ENCODE assay signal across 13 cellular contexts in genomic region chr18:6624271-6624670, GRCh38.
DNase-seq lines count a peak whose midpoint lies in the region; ATAC-seq and TF ChIP-seq lines count a peak whose summit lies in the region.
"Had no signal": no experiment of that assay in that cellular context is flagged by ENCODE, and none has a peak within 500 bp of the region (broad histone marks: within the 10 kb centered on the region; RNA-seq: fewer than 3 reads in every experiment).

No MANE protein-coding gene starts in this region.

- H3K27ac ChIP-seq in PC-3 (ENCODE audit: low read length), result no peak overlapping the region
- H3K27ac ChIP-seq in muscle layer of duodenum (ENCODE audit: low read length), result peak overlapping the region; percentile 30

- 0 out of 2 replicates have a peak overlapping the region, but pooled peaks have one; percentile 7 for H2AFZ ChIP-seq in PC-3 (ENCODE audit: low read length)

- H3K9ac ChIP-seq in PC-3 (ENCODE audit: low read length), result no peak overlapping the region

- POLR2A ChIA-PET in PC-3 (lab: Charles Lee; ENCODE audit: unreplicated experiment), result interaction anchor here (0.5 kb wide), 1 partner anchor 20 kb away, joined by 6 read pairs; no protein-coding TSS in a partner anchor

- H3F3A ChIP-seq in PC-3 (ENCODE audit: low read length, unreplicated experiment), result no peaks in the 10 kb centered on the region

- no peaks in the 10 kb centered on the region for H3K9me2 ChIP-seq in PC-3 (replicated peaks; ENCODE audit: low read length)

- no peak overlapping the region for H3K4me3 Mint-ChIP-seq in stimulated activated naive CD8-positive, alpha-beta T cell treated with anti-CD3 and anti-CD28 coated beads, Interleukin-15, amount 100 ng/mL, for 72 hours
- H3K4me3 Mint-ChIP-seq: activated naive CD8-positive, alpha-beta T cell treated with anti-CD3 and anti-CD28 coated beads, Interleukin-2, amount 10 ng/mL, durations not matched to agents 7 days and 5 days had no signal

- CTCF ChIA-PET in PC-3 (lab: Charles Lee), result no interaction called here

- H3K27me3 Mint-ChIP-seq in stimulated activated naive CD8-positive, alpha-beta T cell treated with anti-CD3 and anti-CD28 coated beads, Interleukin-15, amount 100 ng/mL, for 72 hours, result no peaks in the 10 kb centered on the region
- H3K27me3 Mint-ChIP-seq: activated naive CD8-positive, alpha-beta T cell treated with anti-CD3 and anti-CD28 coated beads, Interleukin-2, amount 10 ng/mL, durations not matched to agents 7 days and 5 days had no signal

- intact Hi-C loops in PC-3 (cut with micrococcal nuclease), result no loop called here

- H3K9me3 ChIP-seq in PC-3 (ENCODE audit: low read length), result no peaks in the 10 kb centered on the region
- H3K9me3 ChIP-seq in muscle layer of duodenum (ENCODE audit: control insufficient read depth in 1 of 2, low read length in 2 of 2), result no peaks in the 10 kb centered on the region
- H3K9me3 ChIP-seq: BE2C had no signal

- no peaks in the 10 kb centered on the region for H4K20me1 ChIP-seq in PC-3 (ENCODE audit: low read length)

- DNase-seq in AG09309 (ENCODE audit: low read depth) (peak; percentile 23), PC-3 (peak; percentile 74), epithelial cell of proximal tubule (ENCODE audit: low read depth) (peak; percentile 26), GM20000 (ENCODE audit: low spot score) (no peak)
- DNase-seq in stimulated activated CD4-positive, alpha-beta T cell treated with anti-CD3 and anti-CD28 coated beads, Interleukin-2, amount 100 ng/mL, for 48 hours, result no peak
- no peak for DNase-seq in stimulated activated CD4-positive, alpha-beta T cell treated with anti-CD3 and anti-CD28 coated beads, Interleukin-4, amount 100 ng/mL, for 24 hours
- DNase-seq in stimulated activated naive CD8-positive, alpha-beta T cell treated with anti-CD3 and anti-CD28 coated beads, Interleukin-15, amount 100 ng/mL, for 72 hours, result no peak
- DNase-seq: activated CD8-positive, alpha-beta memory T cell treated with anti-CD3 and anti-CD28 coated beads for 24 hours; activated naive CD8-positive, alpha-beta T cell treated with anti-CD3 and anti-CD28 coated beads, Interleukin-2, amount 10 ng/mL, durations not matched to agents 7 days and 5 days; BE2C; NCI-H774; T-helper 2 cell had no signal

- H3K27me3 ChIP-seq in PC-3 (ENCODE audit: low read length) (no peaks in the 10 kb centered on the region), muscle layer of duodenum (ENCODE audit: low read depth, low read length) (no peaks in the 10 kb centered on the region)
- H3K27me3 ChIP-seq: BE2C had no signal

- H3K27ac Mint-ChIP-seq in stimulated activated naive CD8-positive, alpha-beta T cell treated with anti-CD3 and anti-CD28 coated beads, Interleukin-15, amount 100 ng/mL, for 72 hours, result no peak overlapping the region
- H3K27ac Mint-ChIP-seq: activated naive CD8-positive, alpha-beta T cell treated with anti-CD3 and anti-CD28 coated beads, Interleukin-2, amount 10 ng/mL, durations not matched to agents 7 days and 5 days had no signal

- no peaks in the 10 kb centered on the region for H3K79me2 ChIP-seq in PC-3 (ENCODE audit: low read length)

- no peak for TF ChIP-seq CTCF in AG09309 (IDR thresholded peaks at IDR 0.05; ENCODE audit: control insufficient read depth, insufficient read depth, low read depth, low read length, missing control alignments)
- no peak for TF ChIP-seq CTCF in PC-3 (conservative IDR thresholded peaks at IDR 0.05; ENCODE audit: low read depth, low read length)
- TF ChIP-seq CTCF in epithelial cell of proximal tubule (conservative IDR thresholded peaks at IDR 0.05; ENCODE audit: low read depth, low read length), result no peak
- TF ChIP-seq CTCF in GM20000 (IDR thresholded peaks at IDR 0.05; ENCODE audit: extremely low read depth, missing control alignments), result no peak

- peak; percentile 93 for ATAC-seq in PC-3
- no peak for ATAC-seq in stimulated activated naive CD8-positive, alpha-beta T cell treated with anti-CD3 and anti-CD28 coated beads, Interleukin-15, amount 100 ng/mL, for 72 hours

- no peak overlapping the region for H3K4me3 ChIP-seq in AG09309 (ENCODE audit: control insufficient read depth, low read depth, low read length)
- no peak overlapping the region for H3K4me3 ChIP-seq in PC-3 (ENCODE audit: low read length)
- H3K4me3 ChIP-seq in epithelial cell of proximal tubule (ENCODE audit: low read depth, low read length), result no peak overlapping the region
- H3K4me3 ChIP-seq in muscle layer of duodenum (ENCODE audit: low read depth in 1 of 2, low read length in 2 of 2), result no peak overlapping the region

- no peaks in the 10 kb centered on the region for H3K4me1 Mint-ChIP-seq in stimulated activated naive CD8-positive, alpha-beta T cell treated with anti-CD3 and anti-CD28 coated beads, Interleukin-15, amount 100 ng/mL, for 72 hours
- H3K4me1 Mint-ChIP-seq: activated naive CD8-positive, alpha-beta T cell treated with anti-CD3 and anti-CD28 coated beads, Interleukin-2, amount 10 ng/mL, durations not matched to agents 7 days and 5 days had no signal

- BruUV-seq in PC-3 (replicated peaks; lab: Mats Ljungman, UMichigan), result no TSS peak

- H3K36me3 ChIP-seq in PC-3 (ENCODE audit: low read depth, low read length), result no peaks in the 10 kb centered on the region
- no peaks in the 10 kb centered on the region for H3K36me3 ChIP-seq in muscle layer of duodenum (ENCODE audit: control insufficient read depth in 1 of 2, insufficient read depth in 2 of 2, low read length in 2 of 2)
- H3K36me3 ChIP-seq: BE2C had no signal

- H3K9me3 Mint-ChIP-seq in stimulated activated naive CD8-positive, alpha-beta T cell treated with anti-CD3 and anti-CD28 coated beads, Interleukin-15, amount 100 ng/mL, for 72 hours, result peaks cover 0 to 7% of the 10 kb centered on the region in 2 donors

- H3K4me1 ChIP-seq in PC-3 (ENCODE audit: insufficient read depth, low read length) (peaks cover 12% of the 10 kb centered on the region), muscle layer of duodenum (ENCODE audit: control insufficient read depth in 1 of 2, insufficient read depth in 2 of 2, low read length in 2 of 2) (no peaks in the 10 kb centered on the region)
- H3K4me1 ChIP-seq: BE2C had no signal

- 0 out of 2 replicates have a peak overlapping the region, but pooled peaks have one; percentile 2 for H3K4me2 ChIP-seq in PC-3 (ENCODE audit: low read length)

Comparison
In these comparisons a context has a peak if more than half of its experiments do, and no peak if none do; other contexts are left out.
1. DNase-seq: peak in AG09309 (single experiment), PC-3 (single experiment) and epithelial cell of proximal tubule (single experiment); none in stimulated activated CD4-positive, alpha-beta T cell treated with anti-CD3 and anti-CD28 coated beads, Interleukin-2, amount 100 ng/mL, for 48 hours (0 of 2), stimulated activated CD4-positive, alpha-beta T cell treated with anti-CD3 and anti-CD28 coated beads, Interleukin-4, amount 100 ng/mL, for 24 hours (single experiment), stimulated activated naive CD8-positive, alpha-beta T cell treated with anti-CD3 and anti-CD28 coated beads, Interleukin-15, amount 100 ng/mL, for 72 hours (0 of 2) and GM20000 (single experiment).